Comparison of ENCODE assay signal across 7 cellular contexts in the genomic region with DNA sequence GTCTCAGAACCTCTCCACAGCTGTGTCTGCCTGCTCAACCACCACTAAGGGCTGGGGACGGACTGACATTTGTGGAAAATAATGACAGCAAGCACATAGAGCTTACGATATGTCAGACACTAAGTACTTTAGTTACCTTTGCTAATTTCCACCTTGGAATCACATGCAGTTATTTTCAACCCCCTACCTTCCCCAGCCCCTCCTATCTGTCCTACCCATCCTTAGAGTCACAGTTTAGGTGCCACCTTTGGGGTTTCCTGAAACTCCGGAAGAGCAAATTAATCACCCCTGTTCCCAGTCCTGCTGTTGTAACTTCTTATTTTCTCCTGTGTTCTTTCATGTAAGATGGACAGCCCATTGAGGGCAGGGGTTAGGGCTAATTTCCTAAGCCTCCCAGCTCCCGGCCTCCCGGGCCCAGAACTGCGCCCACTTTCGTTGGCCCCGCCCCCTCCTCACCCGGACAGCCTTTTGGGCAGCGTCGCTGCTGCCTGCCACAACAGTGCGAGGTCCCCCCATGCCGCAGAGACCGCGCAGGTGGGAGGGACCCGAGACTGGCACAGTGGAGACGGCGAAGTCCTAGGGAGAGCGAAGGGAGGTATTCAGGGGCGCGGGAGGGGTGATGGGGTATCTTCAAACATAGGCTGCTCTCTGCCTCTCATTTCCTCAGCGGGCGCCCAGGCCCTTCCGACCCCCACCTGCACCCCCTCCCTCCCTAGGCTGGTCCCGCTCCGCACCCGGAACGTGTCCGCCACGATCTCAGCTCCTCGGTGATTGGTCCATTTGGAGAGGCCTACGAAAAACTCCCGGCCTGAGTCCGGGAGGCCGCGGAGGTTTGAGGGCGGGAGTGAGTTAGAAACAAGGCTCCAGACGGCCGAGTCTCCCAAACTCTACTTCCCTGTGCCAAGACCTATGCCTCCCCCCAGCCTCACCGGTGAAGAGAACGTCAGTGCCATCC. TPM values are rescaled to one million over a fixed set of nuclear protein-coding genes. Genes with fewer than 3 reads are reported as not detected.
A peak's percentile ranks its signal among the peaks of the same experiment; 100 is the strongest.
DNase-seq lines count a peak whose midpoint lies in the region; ATAC-seq and TF ChIP-seq lines count a peak whose summit lies in the region.

No MANE protein-coding gene starts in this region.

- intact Hi-C loops in spleen (cut with DNase I; ENCODE audit: low total_unique reads): no loop called here

- H3K4me3 ChIP-seq in spleen: peak overlapping the region in 7 of 8 donors; percentile 3 to 83 (median 79)

- H3K27me3 ChIP-seq in spleen (replicated peaks in 1 of 7): no peaks in the 10 kb centered on the region

- DNase-seq in SKM-1 treated with dmso at 0.1 percent for 144 hours (lab: John Stamatoyannopoulos, UW; ENCODE audit: unreplicated experiment) (peak; percentile 67), germinal center (ENCODE audit: low spot score) (peak; percentile 88), spleen (peak; percentile 87), GDM1 (lab: John Stamatoyannopoulos, UW) (no peak), SK-N-DZ (ENCODE audit: low spot score) (no peak)

- peaks cover 31 to 88% (median 73%) of the 10 kb centered on the region in 6 donors for H3K4me1 ChIP-seq in spleen

- TF ChIP-seq CTCF in spleen (IDR thresholded peaks at IDR 0.05 in 8 of 11, conservative IDR thresholded peaks at IDR 0.05 in 3 of 11): no peak

- H3K36me3 ChIP-seq in spleen: peaks cover 7 to 61% (median 29%) of the 10 kb centered on the region in 6 donors

- WGBS in spleen, 5 donors: 76 to 81% (median 77%) methylated on average over 41 of the region's 41 CpGs

- no peaks in the 10 kb centered on the region for H3K9me3 ChIP-seq in spleen

- ATAC-seq in GM21528 (IDR thresholded peaks at IDR 0.05; ENCODE audit: low FRiP score, unreplicated experiment) (peak; percentile 9), HG03442 (IDR thresholded peaks at IDR 0.05; ENCODE audit: unreplicated experiment) (no peak)

- H3K27ac ChIP-seq in spleen: peak overlapping the region; percentile 79 to 99 (median 94)

- no peak for TF ChIP-seq POLR2A in spleen (IDR thresholded peaks at IDR 0.05)

RNA-seq across cellular contexts. Expression of gene DDAH2, which starts 1.1 kb away (rescaled TPM):
- total RNA-seq in spleen: 100 to 1,000 TPM in 1 of 7 donors, 10 to 100 TPM in 6; 63.0 to 116 (median 72.3) TPM
- polyA plus RNA-seq in spleen: 10 to 100 TPM; 67.1 to 84.7 (median 81.0) TPM
- polyA plus RNA-seq in SK-N-DZ (2014; cell fraction: cytosol; rRNA removed): 96.6 and 118 TPM in 2 replicates
- polyA plus RNA-seq in SK-N-DZ (2014; cell fraction: nucleus; rRNA removed): 46.3 and 70.4 TPM in 2 replicates

RNA-seq across cellular contexts. Expression of gene MPIG6B, which starts 4.8 kb away (rescaled TPM):
- total RNA-seq in spleen: 10 to 100 TPM in 4 of 7 donors, 1 to 10 TPM in 3; 7.9 to 15.1 (median 10.6) TPM
- polyA plus RNA-seq in spleen: under 1 TPM; 0.46 to 0.61 (median 0.48) TPM
- polyA plus RNA-seq in SK-N-DZ (2014; cell fraction: cytosol; rRNA removed): not detected in 2 replicates
- polyA plus RNA-seq in SK-N-DZ (2014; cell fraction: nucleus; rRNA removed): not detected in 2 replicates

RNA-seq across cellular contexts. Expression of gene LY6G6C, which starts 6.4 kb away (rescaled TPM):
- total RNA-seq in spleen: under 1 TPM in 2 of 7 donors, not detected in 5; 0.49 to 0.77 TPM
- not detected for polyA plus RNA-seq in spleen
- polyA plus RNA-seq in SK-N-DZ (2014; cell fraction: cytosol; rRNA removed): not detected in 2 replicates
- polyA plus RNA-seq in SK-N-DZ (2014; cell fraction: nucleus; rRNA removed): not detected in 2 replicates

RNA-seq across cellular contexts. Expression of gene CLIC1, which starts 8.3 kb away (rescaled TPM):
- total RNA-seq in spleen: 100 to 1,000 TPM; 296 to 392 (median 326) TPM
- polyA plus RNA-seq in spleen: 100 to 1,000 TPM; 321 to 447 (median 388) TPM
- 89.2 and 116 TPM in 2 replicates for polyA plus RNA-seq in SK-N-DZ (2014; cell fraction: cytosol; rRNA removed)
- polyA plus RNA-seq in SK-N-DZ (2014; cell fraction: nucleus; rRNA removed): 57.8 and 58.9 TPM in 2 replicates

RNA-seq across cellular contexts. Expression of gene MSH5, which starts 11.8 kb away (rescaled TPM):
- total RNA-seq in spleen: 10 to 100 TPM; 20.2 to 35.2 (median 27.6) TPM
- 10 to 100 TPM; 11.2 to 26.7 (median 23.1) TPM for polyA plus RNA-seq in spleen
- polyA plus RNA-seq in SK-N-DZ (2014; cell fraction: cytosol; rRNA removed): 4.3 and 10.2 TPM in 2 replicates
- polyA plus RNA-seq in SK-N-DZ (2014; cell fraction: nucleus; rRNA removed): 63.8 and 111 TPM in 2 replicates

Comparison
In these comparisons a context has a peak if more than half of its experiments do, and no peak if none do; other contexts are left out.
1. DNase-seq: peak in SKM-1 treated with dmso at 0.1 percent for 144 hours (single experiment), germinal center (single experiment) and spleen (single experiment); none in GDM1 (single experiment) and SK-N-DZ (single experiment).